ENCODE assay signal across 23 cellular contexts in genomic region chr12:42804928-42805327, GRCh38.
"Had no signal": no experiment of that assay in that cellular context is flagged by ENCODE, and none has a peak within 500 bp of the region (broad histone marks: within the 10 kb centered on the region; RNA-seq: fewer than 3 reads in every experiment).

No MANE protein-coding gene starts in this region.

- ATAC-seq: activated CD8-positive, alpha-beta memory T cell treated with anti-CD3 and anti-CD28 coated beads, Interleukin-2, amount 10 ng/mL, durations not matched to agents 7 days and 5 days; activated naive CD4-positive, alpha-beta T cell treated with anti-CD3 and anti-CD28 coated beads, Interleukin-2, amount 50 U/mL, for 72 hours; body of pancreas; left cardiac atrium; mucosa of descending colon; psoas muscle; sciatic nerve; stimulated activated memory B cell treated with anti-CD40 and anti-IgM and Interleukin-4, amounts not matched to agents 10 μg/mL and 1 μg/mL and 100 μg/mL, for 72 hours had no signal

- H3K9me3 Mint-ChIP-seq: activated T-cell treated with anti-CD3 and anti-CD28 coated beads, Interleukin-2, amount 50 U/mL, for 24 hours; dendritic cell treated with granulocyte-macrophage colony-stimulating factor and Interleukin-4, amounts not matched to agents 40 ng/mL and 50 ng/mL, for 4 days; nephron; stimulated activated memory B cell treated with anti-CD40 and anti-IgM and Interleukin-4, amounts not matched to agents 10 μg/mL and 1 μg/mL and 100 μg/mL, for 72 hours; T-helper 2 cell treated with Interferon-gamma antibody and Interleukin-4, amounts not matched to agents 5 μg/mL and 100 μg/mL, for 36 hours had no signal

- H3K36me3 ChIP-seq: esophagus muscularis mucosa, spleen, transverse colon had no signal

- H3K27ac ChIP-seq: body of pancreas, esophagus muscularis mucosa, psoas muscle, spleen, transverse colon had no signal

- H3K4me3 Mint-ChIP-seq: activated CD8-positive, alpha-beta memory T cell treated with anti-CD3 and anti-CD28 coated beads, Interleukin-2, amount 10 ng/mL, durations not matched to agents 7 days and 5 days; activated T-cell treated with anti-CD3 and anti-CD28 coated beads, Interleukin-2, amount 50 U/mL, for 24 hours; dendritic cell treated with granulocyte-macrophage colony-stimulating factor and Interleukin-4, amounts not matched to agents 40 ng/mL and 50 ng/mL, for 4 days; immature natural killer cell; nephron; stimulated activated memory B cell treated with anti-CD40 and anti-IgM and Interleukin-4, amounts not matched to agents 10 μg/mL and 1 μg/mL and 100 μg/mL, for 72 hours; T-helper 2 cell treated with Interferon-gamma antibody and Interleukin-4, amounts not matched to agents 5 μg/mL and 100 μg/mL, for 36 hours had no signal

- H3K9me3 ChIP-seq: body of pancreas, esophagus muscularis mucosa, mucosa of descending colon, psoas muscle, spleen, transverse colon had no signal

- H3K4me3 ChIP-seq: body of pancreas, esophagus muscularis mucosa, lung, mucosa of descending colon, psoas muscle, spleen, transverse colon had no signal

- H3K27me3 ChIP-seq: body of pancreas, esophagus muscularis mucosa, spleen, transverse colon had no signal

- H3K4me1 Mint-ChIP-seq: activated CD8-positive, alpha-beta memory T cell treated with anti-CD3 and anti-CD28 coated beads, Interleukin-2, amount 10 ng/mL, durations not matched to agents 7 days and 5 days; immature natural killer cell; stimulated activated memory B cell treated with anti-CD40 and anti-IgM and Interleukin-4, amounts not matched to agents 10 μg/mL and 1 μg/mL and 100 μg/mL, for 72 hours had no signal

- DNase-seq: activated CD4-positive, alpha-beta T cell treated with anti-CD3 and anti-CD28 coated beads for 1 hour; activated CD4-positive, alpha-beta T cell treated with anti-CD3 and anti-CD28 coated beads, Interleukin-2, amount 50 U/mL, for 48 hours; activated CD8-positive, alpha-beta memory T cell treated with anti-CD3 and anti-CD28 coated beads, Interleukin-2, amount 10 ng/mL, durations not matched to agents 7 days and 5 days; activated effector memory CD4-positive, alpha-beta T cell treated with anti-CD3 and anti-CD28 coated beads, Interleukin-2, amount 50 U/mL, for 16 hours; activated T-cell treated with anti-CD3 and anti-CD28 coated beads, Interleukin-2, amount 50 U/mL, for 24 hours; amniotic stem cell; hypothalamus; immature natural killer cell; left cardiac atrium; mucosa of descending colon; psoas muscle; spleen; stimulated activated CD4-positive, alpha-beta T cell treated with anti-CD3 and anti-CD28 coated beads, Interleukin-1b, Interleukin-23, amount 100 ng/mL, for 48 hours; transverse colon had no signal

- H3K27ac Mint-ChIP-seq: activated CD8-positive, alpha-beta memory T cell treated with anti-CD3 and anti-CD28 coated beads, Interleukin-2, amount 10 ng/mL, durations not matched to agents 7 days and 5 days; activated naive CD4-positive, alpha-beta T cell treated with anti-CD3 and anti-CD28 coated beads, Interleukin-2, amount 50 U/mL, for 72 hours; activated T-cell treated with anti-CD3 and anti-CD28 coated beads, Interleukin-2, amount 50 U/mL, for 24 hours; dendritic cell treated with granulocyte-macrophage colony-stimulating factor and Interleukin-4, amounts not matched to agents 40 ng/mL and 50 ng/mL, for 4 days; immature natural killer cell; stimulated activated memory B cell treated with anti-CD40 and anti-IgM and Interleukin-4, amounts not matched to agents 10 μg/mL and 1 μg/mL and 100 μg/mL, for 72 hours; T-helper 2 cell treated with Interferon-gamma antibody and Interleukin-4, amounts not matched to agents 5 μg/mL and 100 μg/mL, for 36 hours had no signal

- H3K4me1 ChIP-seq: body of pancreas, psoas muscle, spleen, transverse colon had no signal

- H3K36me3 Mint-ChIP-seq: activated CD8-positive, alpha-beta memory T cell treated with anti-CD3 and anti-CD28 coated beads, Interleukin-2, amount 10 ng/mL, durations not matched to agents 7 days and 5 days; activated naive CD4-positive, alpha-beta T cell treated with anti-CD3 and anti-CD28 coated beads, Interleukin-2, amount 50 U/mL, for 72 hours; immature natural killer cell; stimulated activated memory B cell treated with anti-CD40 and anti-IgM and Interleukin-4, amounts not matched to agents 10 μg/mL and 1 μg/mL and 100 μg/mL, for 72 hours had no signal

- H3K27me3 Mint-ChIP-seq: activated CD8-positive, alpha-beta memory T cell treated with anti-CD3 and anti-CD28 coated beads, Interleukin-2, amount 10 ng/mL, durations not matched to agents 7 days and 5 days; activated T-cell treated with anti-CD3 and anti-CD28 coated beads, Interleukin-2, amount 50 U/mL, for 24 hours; dendritic cell treated with granulocyte-macrophage colony-stimulating factor and Interleukin-4, amounts not matched to agents 40 ng/mL and 50 ng/mL, for 4 days; stimulated activated memory B cell treated with anti-CD40 and anti-IgM and Interleukin-4, amounts not matched to agents 10 μg/mL and 1 μg/mL and 100 μg/mL, for 72 hours had no signal
